ENCODE assay signal across 15 cellular contexts in the genomic region with DNA sequence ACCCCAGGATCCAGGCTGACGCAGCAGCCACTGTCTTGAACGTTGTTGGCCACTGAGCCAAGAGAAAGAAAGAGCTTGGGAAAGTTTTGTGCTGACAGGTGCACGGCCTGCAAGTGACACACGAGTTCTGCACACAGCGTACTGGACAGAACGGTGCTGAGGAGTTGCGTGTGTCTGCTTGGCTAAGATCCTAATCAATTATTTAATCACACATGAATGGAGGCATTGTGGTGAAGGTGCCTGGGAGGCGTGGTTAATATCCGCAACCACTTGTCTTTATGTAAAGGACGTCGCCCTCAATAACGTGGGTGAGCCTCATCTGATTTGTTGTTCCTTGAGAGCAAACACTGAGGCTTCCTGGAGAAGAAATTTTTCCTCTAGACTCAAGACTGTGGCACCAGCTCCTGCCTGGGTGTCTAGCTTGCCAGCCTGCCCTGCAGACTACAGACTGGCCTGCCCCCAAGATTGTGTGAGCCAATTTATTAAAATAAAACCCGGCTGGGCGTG. TPM values are rescaled to one million over a fixed set of nuclear protein-coding genes. Genes with fewer than 3 reads are reported as not detected.
A peak's percentile ranks its signal among the peaks of the same experiment; 100 is the strongest.
DNase-seq lines count a peak whose midpoint lies in the region; ATAC-seq, FAIRE-seq and TF ChIP-seq lines count a peak whose summit lies in the region.
"Had no signal": no experiment of that assay in that cellular context is flagged by ENCODE, and none has a peak within 500 bp of the region (broad histone marks: within the 10 kb centered on the region; RNA-seq: fewer than 3 reads in every experiment).

No MANE protein-coding gene starts in this region.

- no peaks in the 10 kb centered on the region for H3K36me3 ChIP-seq in astrocyte (ENCODE audit: insufficient read depth, low read length)
- H3K36me3 ChIP-seq in testis (ENCODE audit: low read depth, missing control alignments), result no peaks in the 10 kb centered on the region
- H3K36me3 ChIP-seq: tibial nerve had no signal

- H3K9me3 Mint-ChIP-seq in activated naive CD4-positive, alpha-beta T cell treated with anti-CD3 and anti-CD28 coated beads, Interleukin-2, amount 50 U/mL, for 24 hours, result no peaks in the 10 kb centered on the region
- H3K9me3 Mint-ChIP-seq in astrocyte (ENCODE audit: unreplicated experiment) (peaks cover 2% of the 10 kb centered on the region), mesothelial cell of epicardium (no peaks in the 10 kb centered on the region)
- H3K9me3 Mint-ChIP-seq: activated B cell treated with CpG ODN at 0.5 μM for 24 hours; activated naive CD8-positive, alpha-beta T cell treated with anti-CD3 and anti-CD28 coated beads for 36 hours had no signal

- H3K4me3 Mint-ChIP-seq in activated naive CD4-positive, alpha-beta T cell treated with anti-CD3 and anti-CD28 coated beads, Interleukin-2, amount 50 U/mL, for 24 hours, result no peak overlapping the region
- H3K4me3 Mint-ChIP-seq in astrocyte (ENCODE audit: unreplicated experiment) (no peak overlapping the region), mesothelial cell of epicardium (no peak overlapping the region)
- H3K4me3 Mint-ChIP-seq: activated B cell treated with CpG ODN at 0.5 μM for 24 hours; activated naive CD8-positive, alpha-beta T cell treated with anti-CD3 and anti-CD28 coated beads for 36 hours had no signal

- FAIRE-seq in astrocyte (lab: Jason Lieb, UNC), result no peak

- WGBS in testis, 2 donors, result 65 to 89% methylated on average over 14 of the region's 14 CpGs

- H2AFZ ChIP-seq in astrocyte (ENCODE audit: low read depth, low read length), result peak overlapping the region; percentile 58

- H3K4me1 Mint-ChIP-seq in activated naive CD4-positive, alpha-beta T cell treated with anti-CD3 and anti-CD28 coated beads, Interleukin-2, amount 50 U/mL, for 24 hours, result peaks cover 22% of the 10 kb centered on the region
- H3K4me1 Mint-ChIP-seq in astrocyte (ENCODE audit: low read depth, unreplicated experiment) (peaks cover 16% of the 10 kb centered on the region), mesothelial cell of epicardium (peaks cover 20% of the 10 kb centered on the region)

- no peak overlapping the region for H3K9ac ChIP-seq in astrocyte (ENCODE audit: low read length)

- H4K20me1 ChIP-seq in astrocyte (ENCODE audit: insufficient read depth, low read length), result no peaks in the 10 kb centered on the region

- H3K79me2 ChIP-seq in astrocyte (ENCODE audit: insufficient read depth, low read length), result no peaks in the 10 kb centered on the region

- TF ChIP-seq POLR2A in testis (IDR thresholded peaks at IDR 0.05), result no peak

- H3K27me3 Mint-ChIP-seq in activated naive CD4-positive, alpha-beta T cell treated with anti-CD3 and anti-CD28 coated beads, Interleukin-2, amount 50 U/mL, for 24 hours, result no peaks in the 10 kb centered on the region
- no peaks in the 10 kb centered on the region for H3K27me3 Mint-ChIP-seq in astrocyte (ENCODE audit: low read depth, unreplicated experiment)
- H3K27me3 Mint-ChIP-seq in mesothelial cell of epicardium (ENCODE audit: low read depth), result peaks cover 1% of the 10 kb centered on the region
- H3K27me3 Mint-ChIP-seq: activated B cell treated with CpG ODN at 0.5 μM for 24 hours; activated naive CD8-positive, alpha-beta T cell treated with anti-CD3 and anti-CD28 coated beads for 36 hours had no signal

- H3K4me1 ChIP-seq in astrocyte (ENCODE audit: insufficient read depth, low read length) (peaks cover 31% of the 10 kb centered on the region), testis (peaks cover 23% of the 10 kb centered on the region)

- ATAC-seq in GM18909 (IDR thresholded peaks at IDR 0.05; ENCODE audit: poor library complexity, unreplicated experiment), result no peak

- no peak overlapping the region for H3K4me2 ChIP-seq in astrocyte (ENCODE audit: low read length)

- H3K27ac ChIP-seq in astrocyte (ENCODE audit: low read depth, low read length) (no peak overlapping the region), testis (peak overlapping the region; percentile 15 to 29)
- H3K27ac ChIP-seq: coronary artery, tibial nerve had no signal

- TF ChIP-seq CTCF in astrocyte (IDR thresholded peaks at IDR 0.05; ENCODE audit: insufficient read depth, low read depth, low read length) (no peak), mesothelial cell of epicardium (IDR thresholded peaks at IDR 0.05; ENCODE audit: unreplicated experiment) (no peak), testis (IDR thresholded peaks at IDR 0.05) (no peak)

- H3K9me3 ChIP-seq in astrocyte (ENCODE audit: insufficient read depth, low read depth, low read length) (no peaks in the 10 kb centered on the region), testis (no peaks in the 10 kb centered on the region)
- H3K9me3 ChIP-seq: tibial nerve had no signal

- H3K27me3 ChIP-seq in astrocyte (ENCODE audit: insufficient read depth, low read length) (no peaks in the 10 kb centered on the region), testis (no peaks in the 10 kb centered on the region)
- H3K27me3 ChIP-seq: tibial nerve had no signal

- H3K36me3 Mint-ChIP-seq in activated naive CD4-positive, alpha-beta T cell treated with anti-CD3 and anti-CD28 coated beads, Interleukin-2, amount 50 U/mL, for 24 hours, result peaks cover 6% of the 10 kb centered on the region
- H3K36me3 Mint-ChIP-seq in astrocyte (ENCODE audit: low read depth, unreplicated experiment), result no peaks in the 10 kb centered on the region
- H3K36me3 Mint-ChIP-seq in mesothelial cell of epicardium, result no peaks in the 10 kb centered on the region
- H3K36me3 Mint-ChIP-seq: activated naive CD8-positive, alpha-beta T cell treated with anti-CD3 and anti-CD28 coated beads for 36 hours had no signal

- intact Hi-C loops in testis (cut with DNase I; ENCODE audit: low total_unique reads), result loop anchor here (5.0 kb wide), 1 partner anchor 53 kb away; no protein-coding TSS in a partner anchor

- H3K4me3 ChIP-seq in astrocyte (ENCODE audit: insufficient read depth, low read depth, low read length), result no peak overlapping the region
- H3K4me3 ChIP-seq in testis, result no peak overlapping the region
- H3K4me3 ChIP-seq: coronary artery, tibial nerve had no signal

- no peak for DNase-seq in activated naive CD4-positive, alpha-beta T cell (lab: John Stamatoyannopoulos, UW)
- DNase-seq in astrocyte (ENCODE audit: low read depth) (peak; percentile 41), mesothelial cell of epicardium (ENCODE audit: low spot score in 2 of 2, unreplicated experiment in 2 of 2) (no peak), testis (peak; percentile 60), NCI-H510A (lab: John Stamatoyannopoulos, UW) (no peak), GM19240 (ENCODE audit: insufficient read length, low spot score) (no peak)
- DNase-seq: ACHN; activated B cell treated with CpG ODN at 0.5 μM for 24 hours; activated naive CD8-positive, alpha-beta T cell treated with anti-CD3 and anti-CD28 coated beads for 36 hours; NCI-H1694; stimulated activated CD4-positive, alpha-beta T cell treated with anti-CD3 and anti-CD28 coated beads, Interleukin-15, amount 100 ng/mL, for 24 hours had no signal

- H3K27ac Mint-ChIP-seq in activated naive CD4-positive, alpha-beta T cell treated with anti-CD3 and anti-CD28 coated beads, Interleukin-2, amount 50 U/mL, for 24 hours, result peak overlapping the region; percentile 43
- H3K27ac Mint-ChIP-seq in astrocyte (ENCODE audit: unreplicated experiment), result no peak overlapping the region
- peak overlapping the region; percentile 68 for H3K27ac Mint-ChIP-seq in mesothelial cell of epicardium
- H3K27ac Mint-ChIP-seq: activated B cell treated with CpG ODN at 0.5 μM for 24 hours; activated naive CD8-positive, alpha-beta T cell treated with anti-CD3 and anti-CD28 coated beads for 36 hours had no signal

RNA-seq across cellular contexts. Expression of a gene that starts 16.6 kb away (rescaled TPM):
- total RNA-seq in astrocyte, result 67.2 and 72.7 TPM in 2 replicates
- total RNA-seq in mesothelial cell of epicardium, result 54.8 to 57.1 TPM (median 57.1 TPM) in 3 replicates
- total RNA-seq in testis, result 10 to 100 TPM; 50.0 to 69.6 TPM
- polyA plus RNA-seq in testis (ENCODE audit: insufficient read depth, low read depth, low replicate concordance), result 53.2 TPM

Comparison
In these comparisons a context has a peak if more than half of its experiments do, and no peak if none do; other contexts are left out.
1. DNase-seq: peak in astrocyte (single experiment) and testis (single experiment); none in activated naive CD4-positive, alpha-beta T cell (0 of 4), mesothelial cell of epicardium (0 of 2), NCI-H510A (single experiment) and GM19240 (single experiment).